In genomic region chr6:2611092-2611491, GRCh38 we compare ENCODE assay signal across 2 cellular contexts.
TF ChIP-seq lines count a peak whose summit lies in the region.

No MANE protein-coding gene starts in this region.

TF ChIP-seq in endothelial cell of umbilical vein, 7 proteins besides CTCF, POLR2A, EP300 and RAD21 (continued from another document):
- TF ChIP-seq, protein P1, sequence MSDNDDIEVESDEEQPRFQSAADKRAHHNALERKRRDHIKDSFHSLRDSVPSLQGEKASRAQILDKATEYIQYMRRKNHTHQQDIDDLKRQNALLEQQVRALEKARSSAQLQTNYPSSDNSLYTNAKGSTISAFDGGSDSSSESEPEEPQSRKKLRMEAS (IDR thresholded peaks at IDR 0.05; ENCODE audit: insufficient read depth, insufficient read length) = no peak
- no peak for TF ChIP-seq POLR2AphosphoS5 (IDR thresholded peaks at IDR 0.05; ENCODE audit: insufficient read depth, low read depth, low read length)

TF ChIP-seq in HepG2, 621 proteins besides CTCF, POLR2A, EP300 and RAD21 (continued from another document):
- TF ChIP-seq CEBPZ (IDR thresholded peaks at IDR 0.05; ENCODE audit: low read length) (no peak), ZNF562 (CRISPR knock-in tag; IDR thresholded peaks at IDR 0.05; ENCODE audit: borderline replicate concordance) (no peak), ZFY (CRISPR knock-in tag; IDR thresholded peaks at IDR 0.05) (no peak), ZNF3 (CRISPR knock-in tag; IDR thresholded peaks at IDR 0.05) (no peak), HIVEP1 (CRISPR knock-in tag; IDR thresholded peaks at IDR 0.05) (no peak), ZMYM3 (CRISPR knock-in tag; IDR thresholded peaks at IDR 0.05) (no peak), THYN1 (CRISPR knock-in tag; IDR thresholded peaks at IDR 0.05; ENCODE audit: borderline replicate concordance, low read depth) (no peak), KDM6A (CRISPR knock-in tag; IDR thresholded peaks at IDR 0.05; ENCODE audit: low read depth) (no peak), NFYC (CRISPR knock-in tag; IDR thresholded peaks at IDR 0.05) (no peak), SRY (CRISPR knock-in tag; IDR thresholded peaks at IDR 0.05) (no peak), RNF2 (conservative IDR thresholded peaks at IDR 0.05; ENCODE audit: low read depth) (no peak), ZNF670 (CRISPR knock-in tag; IDR thresholded peaks at IDR 0.05; ENCODE audit: borderline replicate concordance) (no peak)
- TF ChIP-seq, protein P2, sequence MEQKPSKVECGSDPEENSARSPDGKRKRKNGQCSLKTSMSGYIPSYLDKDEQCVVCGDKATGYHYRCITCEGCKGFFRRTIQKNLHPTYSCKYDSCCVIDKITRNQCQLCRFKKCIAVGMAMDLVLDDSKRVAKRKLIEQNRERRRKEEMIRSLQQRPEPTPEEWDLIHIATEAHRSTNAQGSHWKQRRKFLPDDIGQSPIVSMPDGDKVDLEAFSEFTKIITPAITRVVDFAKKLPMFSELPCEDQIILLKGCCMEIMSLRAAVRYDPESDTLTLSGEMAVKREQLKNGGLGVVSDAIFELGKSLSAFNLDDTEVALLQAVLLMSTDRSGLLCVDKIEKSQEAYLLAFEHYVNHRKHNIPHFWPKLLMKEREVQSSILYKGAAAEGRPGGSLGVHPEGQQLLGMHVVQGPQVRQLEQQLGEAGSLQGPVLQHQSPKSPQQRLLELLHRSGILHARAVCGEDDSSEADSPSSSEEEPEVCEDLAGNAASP (CRISPR knock-in tag; IDR thresholded peaks at IDR 0.05; ENCODE audit: borderline replicate concordance) = no peak
TF ChIP-seq in HepG2: peak in this region for 0.
